In the genomic region with DNA sequence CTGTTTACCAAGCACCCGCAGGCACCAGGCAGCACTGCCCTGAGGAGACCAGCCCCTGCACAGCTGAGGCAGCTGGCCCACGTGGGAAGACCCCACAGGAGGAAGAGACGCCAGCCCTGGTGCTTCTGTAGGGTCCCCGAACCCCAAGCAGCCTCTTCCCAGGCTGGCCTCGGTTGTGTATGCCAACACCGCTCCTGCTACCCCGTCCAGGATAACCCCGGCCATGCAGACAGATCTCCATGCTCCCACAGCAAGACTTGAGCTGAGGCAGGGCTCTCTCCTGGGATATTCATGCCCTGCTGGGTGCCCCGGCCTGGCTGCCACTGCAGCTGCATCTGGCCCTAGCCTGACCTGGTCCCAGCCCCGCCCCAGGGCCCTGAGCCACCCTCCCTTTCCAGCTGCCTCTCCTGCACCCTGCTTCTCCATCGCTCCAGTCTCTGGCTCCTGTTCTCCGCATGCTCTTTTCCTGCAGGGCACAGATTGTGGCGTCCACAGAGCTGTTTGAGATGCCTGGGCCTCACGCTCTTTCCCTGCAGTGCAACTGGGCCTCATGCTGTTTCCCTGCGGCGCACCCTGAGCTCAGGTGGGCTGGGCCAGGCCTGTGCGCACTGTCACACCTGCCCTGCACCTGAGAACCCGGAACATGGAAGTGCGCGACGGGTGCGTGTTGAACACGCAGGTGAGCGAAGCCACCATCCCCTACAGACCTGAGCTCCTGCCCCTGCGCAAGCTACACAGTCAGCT, we compare ENCODE assay signal across 18 cellular contexts.
A peak's percentile ranks its signal among the peaks of the same experiment; 100 is the strongest.
DNase-seq lines count a peak whose midpoint lies in the region; ATAC-seq, FAIRE-seq and TF ChIP-seq lines count a peak whose summit lies in the region.
"Had no signal": no experiment of that assay in that cellular context is flagged by ENCODE, and none has a peak within 500 bp of the region (broad histone marks: within the 10 kb centered on the region; RNA-seq: fewer than 3 reads in every experiment).

No MANE protein-coding gene starts in this region.

- H3K27me3 ChIP-seq in left ventricle myocardium inferior (ENCODE audit: low read depth) (no peaks in the 10 kb centered on the region), H1 (replicated peaks in 1 of 4; ENCODE audit: control insufficient read depth in 3 of 4, extremely low read depth in 1 of 4, insufficient read depth in 3 of 4, low read length in 3 of 4) (no peaks in the 10 kb centered on the region)
- H3K27me3 ChIP-seq in naive thymus-derived CD4-positive, alpha-beta T cell (ENCODE audit: control insufficient read depth in 2 of 2, insufficient read depth in 2 of 2, low read length in 2 of 2): no peaks in the 10 kb centered on the region
- H3K27me3 ChIP-seq: SJSA1 had no signal

- H3K4me1 ChIP-seq in left ventricle myocardium inferior (no peaks in the 10 kb centered on the region), H1 (replicated peaks in 1 of 4; ENCODE audit: control insufficient read depth in 3 of 4, insufficient read depth in 4 of 4, low read length in 3 of 4) (no peaks in the 10 kb centered on the region)
- H3K4me1 ChIP-seq in naive thymus-derived CD4-positive, alpha-beta T cell (ENCODE audit: control insufficient read depth in 2 of 2, insufficient read depth in 2 of 2, low read length in 2 of 2): no peaks in the 10 kb centered on the region
- H3K4me1 ChIP-seq: HAP-1, SJSA1 had no signal

- peak overlapping the region in 2 of 9 donors; percentile 62 to 65 for H3K27ac Mint-ChIP-seq in naive thymus-derived CD4-positive, alpha-beta T cell
- H3K27ac Mint-ChIP-seq: IgD-negative memory B cell had no signal

- H2BK20ac ChIP-seq in H1 (ENCODE audit: low read length): no peak overlapping the region

- TF ChIP-seq POLR2A in H1 (IDR thresholded peaks at IDR 0.05; ENCODE audit: control extremely low read depth in 1 of 2, low read depth in 2 of 2, low read length in 2 of 2): no peak

- H3K4me1 Mint-ChIP-seq in naive thymus-derived CD4-positive, alpha-beta T cell: peaks cover 0 to 16% (median 5%) of the 10 kb centered on the region in 7 donors
- H3K4me1 Mint-ChIP-seq: IgD-negative memory B cell had no signal

- H3K79me2 ChIP-seq in H1 (ENCODE audit: control insufficient read depth in 1 of 2, insufficient read depth in 2 of 2, low read length in 2 of 2): no peaks in the 10 kb centered on the region

- TF ChIP-seq CTCF in left ventricle myocardium inferior (IDR thresholded peaks at IDR 0.05; ENCODE audit: borderline replicate concordance): no peak
- TF ChIP-seq CTCF in H1 (IDR thresholded peaks at IDR 0.05; ENCODE audit: control extremely low read depth in 1 of 3, insufficient read depth in 1 of 3, low read depth in 1 of 3, low read length in 3 of 3): no peak
- no peak for TF ChIP-seq CTCF in foreskin fibroblast (IDR thresholded peaks at IDR 0.05; ENCODE audit: low read depth, low read length)
- no peak for TF ChIP-seq CTCF in D721Med (IDR thresholded peaks at IDR 0.05; ENCODE audit: insufficient read depth, missing control alignments)

- H3K4me3 ChIP-seq in left ventricle myocardium inferior: no peak overlapping the region
- H3K4me3 ChIP-seq in H1 (ENCODE audit: extremely low read depth in 1 of 4, insufficient read depth in 2 of 4, low read depth in 3 of 4, low read length in 4 of 4): no peak overlapping the region
- H3K4me3 ChIP-seq in naive thymus-derived CD4-positive, alpha-beta T cell (ENCODE audit: low read length): no peak overlapping the region
- no peak overlapping the region for H3K4me3 ChIP-seq in foreskin fibroblast (ENCODE audit: low read depth in 1 of 2, low read length in 2 of 2)
- H3K4me3 ChIP-seq: HAP-1, SJSA1 had no signal

- H2AK5ac ChIP-seq in H1 (ENCODE audit: low read depth, low read length): no peak overlapping the region

- H3K9me3 ChIP-seq in left ventricle myocardium inferior (replicated peaks) (no peaks in the 10 kb centered on the region), H1 (ENCODE audit: insufficient read depth in 2 of 2, low read depth in 1 of 2, low read length in 1 of 2) (no peaks in the 10 kb centered on the region)
- H3K9me3 ChIP-seq in naive thymus-derived CD4-positive, alpha-beta T cell (ENCODE audit: control insufficient read depth in 2 of 3, low read length in 3 of 3): no peaks in the 10 kb centered on the region
- H3K9me3 ChIP-seq: HAP-1, SJSA1 had no signal

- peak overlapping the region; percentile 31 for H3K14ac ChIP-seq in H1 (ENCODE audit: insufficient read length)

- no peak overlapping the region for H4K5ac ChIP-seq in H1 (ENCODE audit: insufficient read length, low read depth, low read length)

- H3K23me2 ChIP-seq in H1 (ENCODE audit: low read depth, low read length): no peaks in the 10 kb centered on the region

- no peak overlapping the region for H3K18ac ChIP-seq in H1 (ENCODE audit: extremely low read depth, low read length)

- no peak overlapping the region; the same call in 1 of the 2 replicates for H2BK12ac ChIP-seq in H1 (ENCODE audit: low read depth, low read length)

- H3K9ac ChIP-seq in H1 (replicated peaks in 1 of 4; ENCODE audit: extremely low read depth in 1 of 4, low read depth in 3 of 4, low read length in 3 of 4): no peak overlapping the region

- peak overlapping the region; percentile 16 for H3K56ac ChIP-seq in H1 (replicated peaks; ENCODE audit: insufficient read length, low read depth, low read length)

- no peaks in the 10 kb centered on the region for H3K9me3 Mint-ChIP-seq in naive thymus-derived CD4-positive, alpha-beta T cell
- H3K9me3 Mint-ChIP-seq: IgD-negative memory B cell had no signal

- H3K36me3 ChIP-seq in left ventricle myocardium inferior (no peaks in the 10 kb centered on the region), H1 (ENCODE audit: control insufficient read depth in 2 of 4, insufficient read depth in 4 of 4, low read length in 3 of 4) (no peaks in the 10 kb centered on the region; a peak in 1 of 8 replicates)
- H3K36me3 ChIP-seq in naive thymus-derived CD4-positive, alpha-beta T cell (ENCODE audit: control insufficient read depth in 2 of 3, insufficient read depth in 3 of 3, low read length in 3 of 3): peaks cover 0 to 41% (median 0%) of the 10 kb centered on the region in 3 experiments
- H3K36me3 ChIP-seq: HAP-1, SJSA1 had no signal

- POLR2A ChIA-PET in H1 (lab: Charles Lee; ENCODE audit: partially characterized antibody): no interaction called here
- POLR2A ChIA-PET in naive thymus-derived CD4-positive, alpha-beta T cell (lab: Charles Lee): no interaction called here

- no peak overlapping the region for H2BK120ac ChIP-seq in H1 (replicated peaks; ENCODE audit: low read depth, low read length)

- CTCF ChIA-PET in H1 (lab: Charles Lee; ENCODE audit: partially characterized antibody): interaction anchor here (0.6 to 3.1 kb wide), 6 partner anchors 9 to 473 kb away, joined by 3 to 13 read pairs (median 3); no protein-coding TSS in a partner anchor
- CTCF ChIA-PET in naive thymus-derived CD4-positive, alpha-beta T cell (lab: Charles Lee): no interaction called here

- H3K79me1 ChIP-seq in H1 (ENCODE audit: low read depth, low read length): no peaks in the 10 kb centered on the region

- peaks cover 0 to 5% of the 10 kb centered on the region in 2 experiments for H4K20me1 ChIP-seq in H1 (replicated peaks in 1 of 2; ENCODE audit: control insufficient read depth in 1 of 2, insufficient read depth in 2 of 2, low read length in 2 of 2)

- H3K27me3 Mint-ChIP-seq in naive thymus-derived CD4-positive, alpha-beta T cell: no peaks in the 10 kb centered on the region
- H3K27me3 Mint-ChIP-seq: IgD-negative memory B cell had no signal

- FAIRE-seq in H1 (lab: Jason Lieb, UNC) (no peak), D721Med (lab: Jason Lieb, UNC) (no peak)

- WGBS in H1 (ENCODE audit: extremely low coverage in 1 of 2, insufficient coverage in 1 of 2, insufficient read length in 1 of 2, insufficient replicate concordance in 2 of 2, low coverage in 1 of 2, low lambda C conversion rate in 2 of 2, missing lambda C conversion rate in 1 of 2), 2 experiments: 93% methylated on average over 17 of the region's 25 CpGs; no CpG with 5 or more reads in 1 of the 2 experiments

- no peak overlapping the region for H3K27ac ChIP-seq in left ventricle myocardium inferior (replicated peaks)
- no peak overlapping the region; the same call in 1 of the 2 replicates for H3K27ac ChIP-seq in H1 (ENCODE audit: low read depth, low read length)
- no peak overlapping the region for H3K27ac ChIP-seq in naive thymus-derived CD4-positive, alpha-beta T cell (ENCODE audit: low read depth, low read length)
- H3K27ac ChIP-seq: RWPE1, SJSA1 had no signal

- no peak overlapping the region for H3K23ac ChIP-seq in H1 (ENCODE audit: insufficient read length)

- no peak overlapping the region for H2BK15ac ChIP-seq in H1 (ENCODE audit: low read length)

- peak; percentile 12 for DNase-seq in left cardiac atrium
- no peak for DNase-seq in left ventricle myocardium inferior
- DNase-seq in H1 (ENCODE audit: low read depth in 1 of 2, low spot score in 2 of 2): no peak
- DNase-seq in naive thymus-derived CD4-positive, alpha-beta T cell: no peak
- DNase-seq in foreskin fibroblast: no peak
- no peak for DNase-seq in D721Med (ENCODE audit: insufficient read length, low spot score)
- no peak for DNase-seq in hypothalamus (lab: John Stamatoyannopoulos, UW)
- DNase-seq: C1 segment of cervical spinal cord, DMS79, NCI-H1105 treated with DMSO at 0.1 percent for 48 hours, NCI-H1694 treated with DMSO at 0.1 percent for 48 hours, NCI-H446, NCI-H69 had no signal

- no peak overlapping the region for H3K4me2 ChIP-seq in H1 (ENCODE audit: insufficient read depth in 1 of 2, low read depth in 2 of 2, low read length in 2 of 2)

- intact Hi-C loops in left cardiac atrium (cut with DNase I): no loop called here
- intact Hi-C loops in left ventricle myocardium inferior (cut with micrococcal nuclease): no loop called here
- intact Hi-C loops in naive thymus-derived CD4-positive, alpha-beta T cell (cut with micrococcal nuclease): no loop called here

- H3K4ac ChIP-seq in H1 (replicated peaks; ENCODE audit: insufficient read length, low read depth, low read length): no peak overlapping the region

- H3K36me3 Mint-ChIP-seq in naive thymus-derived CD4-positive, alpha-beta T cell: peaks cover 0 to 4% (median 0%) of the 10 kb centered on the region in 5 donors

- no peak overlapping the region for H4K91ac ChIP-seq in H1 (replicated peaks; ENCODE audit: insufficient read length, low read length)

- H2BK5ac ChIP-seq in H1 (ENCODE audit: low read depth, low read length): no peak overlapping the region

- no peak overlapping the region for H3K4me3 Mint-ChIP-seq in naive thymus-derived CD4-positive, alpha-beta T cell
- H3K4me3 Mint-ChIP-seq: IgD-negative memory B cell had no signal

- TF ChIP-seq RAD21 in H1 (IDR thresholded peaks at IDR 0.05 in 1 of 2, conservative IDR thresholded peaks at IDR 0.05 in 1 of 2; ENCODE audit: low read depth in 2 of 2, low read length in 2 of 2): no peak

- no peak overlapping the region for H2AFZ ChIP-seq in H1 (ENCODE audit: low read length)

- H4K8ac ChIP-seq in H1 (ENCODE audit: extremely low read depth, insufficient read depth, low read length): peak overlapping the region; percentile 14; the same call in 1 of the 2 replicates

- TF ChIP-seq EP300 in H1 (IDR thresholded peaks at IDR 0.05; ENCODE audit: borderline replicate concordance in 1 of 2, low read depth in 2 of 2, low read length in 2 of 2): no peak

- no peak for ATAC-seq in left cardiac atrium
- peak; percentile 23 for ATAC-seq in naive thymus-derived CD4-positive, alpha-beta T cell
- no peak for ATAC-seq in activated CD4-positive, CD25-positive, alpha-beta regulatory T cell treated with anti-CD3 and anti-CD28 coated beads, Interleukin-2, amount 50 U/mL, for 24 hours
